In the genomic region with DNA sequence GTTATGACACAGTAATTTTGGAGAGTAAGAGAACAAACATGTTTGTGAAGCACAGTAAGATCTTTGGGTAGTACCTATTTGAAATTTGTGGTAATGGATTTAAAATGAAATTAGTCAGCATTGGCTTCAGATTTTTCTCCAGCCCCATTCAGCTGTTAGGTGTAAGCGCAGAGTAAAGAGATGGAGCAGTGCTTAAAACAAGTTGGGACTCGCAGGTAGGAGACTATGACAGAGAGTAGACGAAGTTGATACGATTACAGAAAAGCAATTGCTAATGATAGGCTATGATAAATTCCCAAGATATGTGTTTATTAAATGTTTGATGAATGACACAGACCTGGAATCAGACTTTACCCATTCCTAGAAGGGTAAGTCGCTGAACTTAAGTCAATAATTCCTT, we compare ENCODE assay signal across 23 cellular contexts.
"Had no signal": no experiment of that assay in that cellular context is flagged by ENCODE, and none has a peak within 500 bp of the region (broad histone marks: within the 10 kb centered on the region; RNA-seq: fewer than 3 reads in every experiment).

No MANE protein-coding gene starts in this region.

- H3K27me3 ChIP-seq: colonic mucosa, gastroesophageal sphincter, right lobe of liver, spleen, testis, tibial nerve, upper lobe of right lung, vagina had no signal

- H3K36me3 ChIP-seq: colonic mucosa, gastroesophageal sphincter, lower lobe of right lung, right lobe of liver, spleen, tibial nerve, upper lobe of right lung, vagina had no signal

- DNase-seq: colonic mucosa; dermis blood vessel endothelial cell; immature natural killer cell; kidney; left cardiac atrium; left ventricle myocardium inferior; lower lobe of right lung; mesenchymal stem cell; naive B cell; psoas muscle; retina; right lobe of liver; spleen; stimulated activated CD4-positive, alpha-beta T cell treated with anti-CD3 and anti-CD28 coated beads, Interleukin-15, amount 100 ng/mL, for 24 hours; stimulated activated CD4-positive, alpha-beta T cell treated with anti-CD3 and anti-CD28 coated beads, Interleukin-1b, Interleukin-23, amount 100 ng/mL, for 48 hours; stimulated activated CD4-positive, alpha-beta T cell treated with anti-CD3 and anti-CD28 coated beads, Interleukin-4, amount 100 ng/mL, for 4 hours; stimulated activated naive B cell treated with anti-CD40 and anti-IgM and Interleukin-4, amounts not matched to agents 10 μg/mL and 1 μg/mL and 100 μg/mL, for 72 hours; stimulated activated naive CD8-positive, alpha-beta T cell treated with anti-CD3 and anti-CD28 coated beads, Interleukin-15, amount 100 ng/mL, for 72 hours; testis; upper lobe of right lung had no signal

- H3K9me3 ChIP-seq: colonic mucosa, gastroesophageal sphincter, left ventricle myocardium inferior, lower lobe of right lung, psoas muscle, right lobe of liver, spleen, testis, tibial nerve, upper lobe of right lung, vagina had no signal

- H3K4me1 ChIP-seq: colonic mucosa, lower lobe of right lung, psoas muscle, right lobe of liver, vagina had no signal

- H3K4me3 ChIP-seq: colonic mucosa, gastroesophageal sphincter, left ventricle myocardium inferior, lower lobe of right lung, psoas muscle, right lobe of liver, spleen, testis, tibial nerve, upper lobe of right lung, vagina had no signal

- H3K27ac ChIP-seq: colonic mucosa, gastroesophageal sphincter, left ventricle myocardium inferior, lower lobe of right lung, psoas muscle, right lobe of liver, testis, tibial nerve, upper lobe of right lung, vagina had no signal
